In the genomic region with DNA sequence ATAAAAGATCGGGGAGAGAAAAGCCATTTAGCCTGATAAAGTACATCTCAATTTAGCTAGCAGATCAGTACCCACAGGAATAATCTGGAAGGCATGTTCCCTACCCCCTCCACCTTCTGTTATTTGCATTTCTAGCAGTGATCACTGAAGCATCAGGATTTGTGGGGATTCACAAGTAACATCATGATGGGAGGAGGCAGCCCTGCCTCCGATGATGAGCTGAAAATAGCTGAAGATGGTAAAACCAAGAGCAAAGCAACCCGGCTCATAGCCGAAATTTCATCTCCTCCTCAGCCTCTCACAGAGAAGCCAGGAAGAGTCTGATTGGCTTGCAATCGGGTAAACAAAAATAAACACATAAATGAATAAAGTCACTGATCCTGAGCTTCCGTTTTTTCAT, we compare ENCODE assay signal across 11 cellular contexts. TPM values are rescaled to one million over a fixed set of nuclear protein-coding genes. Genes with fewer than 3 reads are reported as not detected.
DNase-seq lines count a peak whose midpoint lies in the region; ATAC-seq and FAIRE-seq lines count a peak whose summit lies in the region.
"Had no signal": no experiment of that assay in that cellular context is flagged by ENCODE, and none has a peak within 500 bp of the region (broad histone marks: within the 10 kb centered on the region; RNA-seq: fewer than 3 reads in every experiment).

No MANE protein-coding gene starts in this region.

- FAIRE-seq in GM19239 (lab: Jason Lieb, UNC) = peak; percentile 49

- H3K36me3 Mint-ChIP-seq in T-helper 17 cell (ENCODE audit: low read depth) = peaks cover 6% of the 10 kb centered on the region

- peak overlapping the region; percentile 97 for H3K4me3 Mint-ChIP-seq in T-helper 17 cell

- H3K4me3 ChIP-seq in iPS-11a (ENCODE audit: low read depth, low read length) = peak overlapping the region; percentile 18

- H3K27me3 Mint-ChIP-seq in T-helper 17 cell = no peaks in the 10 kb centered on the region

- peak overlapping the region; percentile 98 for H3K27ac Mint-ChIP-seq in T-helper 17 cell

- no peaks in the 10 kb centered on the region for H3K9me3 ChIP-seq in T-helper 17 cell (ENCODE audit: control insufficient read depth, low read length, poor library complexity, severe bottlenecking)
- H3K9me3 ChIP-seq: MG63 had no signal

- ATAC-seq in T-helper 17 cell = no peak
- no peak for ATAC-seq in HG02884 (IDR thresholded peaks at IDR 0.05; ENCODE audit: unreplicated experiment)

- H3K4me1 Mint-ChIP-seq in T-helper 17 cell = peaks cover 56% of the 10 kb centered on the region

- DNase-seq in Ammon's horn (ENCODE audit: low spot score) (peak; percentile 69), GM19239 (ENCODE audit: insufficient read length, low spot score) (no peak), T-helper 17 cell (no peak), SIG-M5 (lab: John Stamatoyannopoulos, UW) (no peak), GM19240 (ENCODE audit: insufficient read length, low spot score) (no peak), glomerular visceral epithelial cell (ENCODE audit: extremely low spot score) (no peak)
- DNase-seq: DMS153; stimulated activated CD4-positive, alpha-beta T cell treated with anti-CD3 and anti-CD28 coated beads, Interleukin-12 subunit alpha, Interleukin-12 subunit beta, amount 100 ng/mL, for 4 hours had no signal

RNA-seq across cellular contexts. Expression of gene CCSAP, which starts 2.4 kb away (rescaled TPM):
- 10 to 100 TPM; 29.0 to 33.1 TPM for total RNA-seq in T-helper 17 cell
